25 cellular contexts compared by ENCODE assay signal in genomic region chr5:168853972-168854371, GRCh38.
"Had no signal": no experiment of that assay in that cellular context is flagged by ENCODE, and none has a peak within 500 bp of the region (broad histone marks: within the 10 kb centered on the region; RNA-seq: fewer than 3 reads in every experiment).

No MANE protein-coding gene starts in this region.

- H3K27me3 ChIP-seq: gastroesophageal sphincter, heart left ventricle, hepatocyte, ovary, sigmoid colon, spleen, thyroid gland had no signal

- DNase-seq: cerebellar nuclear complex; cortex of kidney; effector memory CD8-positive, alpha-beta T cell; foreskin fibroblast; heart left ventricle; left cardiac atrium; left lung; mesendoderm; midbrain; naive thymus-derived CD4-positive, alpha-beta T cell; nucleus accumbens; ovary; posterior cingulate gyrus; psoas muscle; right cardiac atrium; sigmoid colon; spleen; stimulated activated CD4-positive, alpha-beta T cell treated with anti-CD3 and anti-CD28 coated beads, Interleukin-4, amount 100 ng/mL, for 4 hours; thyroid gland; trophoblast cell had no signal

- H2AFZ ChIP-seq: hepatocyte had no signal

- H3K79me2 ChIP-seq: hepatocyte had no signal

- H3K4me1 ChIP-seq: gastroesophageal sphincter, left lung, psoas muscle, sigmoid colon, spleen had no signal

- H3K4me2 ChIP-seq: hepatocyte had no signal

- H3K36me3 ChIP-seq: gastroesophageal sphincter, heart left ventricle, left lung, ovary, sigmoid colon, spleen, thyroid gland had no signal

- H3K9me3 Mint-ChIP-seq: effector memory CD8-positive, alpha-beta T cell; stimulated activated memory B cell treated with anti-CD40 and anti-IgM and Interleukin-4, amounts not matched to agents 10 μg/mL and 1 μg/mL and 100 μg/mL, for 72 hours; stimulated activated naive CD8-positive, alpha-beta T cell treated with anti-CD3 and anti-CD28 coated beads, Interleukin-15, Interleukin-2, amounts not matched to agents 100 ng/mL and 50 ng/mL, for 24 hours had no signal

- H3K27ac ChIP-seq: gastroesophageal sphincter, heart left ventricle, hepatocyte, left lung, ovary, psoas muscle, sigmoid colon, spleen, thyroid gland had no signal

- H3K27ac Mint-ChIP-seq: effector memory CD8-positive, alpha-beta T cell; nephron; stimulated activated memory B cell treated with anti-CD40 and anti-IgM and Interleukin-4, amounts not matched to agents 10 μg/mL and 1 μg/mL and 100 μg/mL, for 72 hours; stimulated activated naive CD8-positive, alpha-beta T cell treated with anti-CD3 and anti-CD28 coated beads, Interleukin-15, Interleukin-2, amounts not matched to agents 100 ng/mL and 50 ng/mL, for 24 hours had no signal

- H3K9me3 ChIP-seq: gastroesophageal sphincter, heart left ventricle, left lung, ovary, psoas muscle, sigmoid colon, spleen, thyroid gland had no signal

- H3K36me3 Mint-ChIP-seq: naive thymus-derived CD4-positive, alpha-beta T cell; stimulated activated memory B cell treated with anti-CD40 and anti-IgM and Interleukin-4, amounts not matched to agents 10 μg/mL and 1 μg/mL and 100 μg/mL, for 72 hours had no signal

- ATAC-seq: effector memory CD8-positive, alpha-beta T cell; gastroesophageal sphincter; heart left ventricle; left cardiac atrium; left lung; naive thymus-derived CD4-positive, alpha-beta T cell; psoas muscle; right cardiac atrium; stimulated activated memory B cell treated with anti-CD40 and anti-IgM and Interleukin-4, amounts not matched to agents 10 μg/mL and 1 μg/mL and 100 μg/mL, for 72 hours had no signal

- H3K4me1 Mint-ChIP-seq: stimulated activated memory B cell treated with anti-CD40 and anti-IgM and Interleukin-4, amounts not matched to agents 10 μg/mL and 1 μg/mL and 100 μg/mL, for 72 hours had no signal

- H3K4me3 Mint-ChIP-seq: effector memory CD8-positive, alpha-beta T cell; naive thymus-derived CD4-positive, alpha-beta T cell; nephron; stimulated activated memory B cell treated with anti-CD40 and anti-IgM and Interleukin-4, amounts not matched to agents 10 μg/mL and 1 μg/mL and 100 μg/mL, for 72 hours; stimulated activated naive CD8-positive, alpha-beta T cell treated with anti-CD3 and anti-CD28 coated beads, Interleukin-15, Interleukin-2, amounts not matched to agents 100 ng/mL and 50 ng/mL, for 24 hours had no signal

- H3K4me3 ChIP-seq: gastroesophageal sphincter, heart left ventricle, hepatocyte, left lung, ovary, psoas muscle, sigmoid colon, spleen, thyroid gland had no signal
